In genomic region chr18:23918395-23919032, GRCh38 we compare ENCODE assay signal across 8 cellular contexts.
DNase-seq lines count a peak whose midpoint lies in the region; TF ChIP-seq lines count a peak whose summit lies in the region.

No MANE protein-coding gene starts in this region.

- no peaks in the 10 kb centered on the region for H3K27me3 Mint-ChIP-seq in activated naive CD4-positive, alpha-beta T cell treated with anti-CD3 and anti-CD28 coated beads for 36 hours (ENCODE audit: low read depth)
- peaks cover 18% of the 10 kb centered on the region for H3K27me3 Mint-ChIP-seq in progenitor cell of endocrine pancreas

- no peaks in the 10 kb centered on the region for H3K27me3 ChIP-seq in vagina

- H3K9me3 Mint-ChIP-seq in activated naive CD4-positive, alpha-beta T cell treated with anti-CD3 and anti-CD28 coated beads for 36 hours, result no peaks in the 10 kb centered on the region
- no peaks in the 10 kb centered on the region for H3K9me3 Mint-ChIP-seq in progenitor cell of endocrine pancreas (ENCODE audit: low read depth)

- TF ChIP-seq POLR2A in vagina (IDR thresholded peaks at IDR 0.05), result no peak

- no peak overlapping the region for H3K27ac ChIP-seq in vagina

- no peaks in the 10 kb centered on the region for H3K9me3 ChIP-seq in vagina

- H3K4me3 Mint-ChIP-seq in activated naive CD4-positive, alpha-beta T cell treated with anti-CD3 and anti-CD28 coated beads for 36 hours, result no peak overlapping the region
- H3K4me3 Mint-ChIP-seq in progenitor cell of endocrine pancreas (ENCODE audit: low read depth), result no peak overlapping the region

- H3K4me1 ChIP-seq in vagina, result no peaks in the 10 kb centered on the region

- peak; percentile 60 to 79 for DNase-seq in NCI-H526 (lab: John Stamatoyannopoulos, UW)
- no peak for DNase-seq in NCI-H526 treated with DMSO at 0.1 percent for 48 hours (lab: John Stamatoyannopoulos, UW)
- DNase-seq in LoVo (ENCODE audit: low spot score), result peak; percentile 56
- peak; percentile 86 for DNase-seq in SK-MEL-5 (ENCODE audit: low read depth, low spot score)
- peak; percentile 91 for DNase-seq in activated naive CD4-positive, alpha-beta T cell treated with anti-CD3 and anti-CD28 coated beads for 36 hours
- peak; percentile 24 to 90 (median 74) for DNase-seq in head of caudate nucleus
- peak; percentile 68 for DNase-seq in progenitor cell of endocrine pancreas (ENCODE audit: low spot score, unreplicated experiment)
- no peak for DNase-seq in vagina (ENCODE audit: extremely low spot score in 2 of 2)

- CTCF ChIA-PET in activated naive CD4-positive, alpha-beta T cell treated with anti-CD3 and anti-CD28 coated beads for 36 hours (lab: Charles Lee), result interaction anchor here (0.6 to 3.1 kb wide), 51 partner anchors 9 to 1899 kb away, joined by 3 to 32 read pairs (median 4); no protein-coding TSS in a partner anchor

- intact Hi-C loops in activated naive CD4-positive, alpha-beta T cell treated with anti-CD3 and anti-CD28 coated beads for 36 hours (cut with micrococcal nuclease), result loop anchor here (1.0 to 5.0 kb wide), 8 partner anchors 90 to 420 kb away; no protein-coding TSS in a partner anchor
- intact Hi-C loops in head of caudate nucleus (cut with DNase I), result no loop called here
- intact Hi-C loops in vagina (cut with DNase I), result no loop called here

- TF ChIP-seq CTCF in progenitor cell of endocrine pancreas (IDR thresholded peaks at IDR 0.05; ENCODE audit: unreplicated experiment) (peak; percentile 91), vagina (IDR thresholded peaks at IDR 0.05) (peak; percentile 48 to 72 (median 57))

- H3K4me3 ChIP-seq in vagina, result no peak overlapping the region

- H3K36me3 ChIP-seq in vagina, result peaks cover 0 to 49% of the 10 kb centered on the region in 2 donors

- in situ Hi-C loops in SK-MEL-5 (cut with HindIII; ENCODE audit: low pct_unique_long_range_greater_than_20kb, low sequenced_read_pairs), result no loop called here

- H3K4me1 Mint-ChIP-seq in activated naive CD4-positive, alpha-beta T cell treated with anti-CD3 and anti-CD28 coated beads for 36 hours (ENCODE audit: low read depth), result peaks cover 11% of the 10 kb centered on the region
- H3K4me1 Mint-ChIP-seq in progenitor cell of endocrine pancreas (ENCODE audit: low read depth), result peaks cover 3% of the 10 kb centered on the region

- no peaks in the 10 kb centered on the region for H3K36me3 Mint-ChIP-seq in activated naive CD4-positive, alpha-beta T cell treated with anti-CD3 and anti-CD28 coated beads for 36 hours (ENCODE audit: low read depth)
- no peaks in the 10 kb centered on the region for H3K36me3 Mint-ChIP-seq in progenitor cell of endocrine pancreas (ENCODE audit: insufficient read depth)

- no peak overlapping the region for H3K27ac Mint-ChIP-seq in activated naive CD4-positive, alpha-beta T cell treated with anti-CD3 and anti-CD28 coated beads for 36 hours
- no peak overlapping the region for H3K27ac Mint-ChIP-seq in progenitor cell of endocrine pancreas

Comparison
In these comparisons a context has a peak if more than half of its experiments do, and no peak if none do; other contexts are left out.
1. DNase-seq: peak in NCI-H526 (2 of 2), LoVo (single experiment), SK-MEL-5 (single experiment), activated naive CD4-positive, alpha-beta T cell treated with anti-CD3 and anti-CD28 coated beads for 36 hours (single experiment), head of caudate nucleus (42 of 42) and progenitor cell of endocrine pancreas (single experiment); none in NCI-H526 treated with DMSO at 0.1 percent for 48 hours (single experiment) and vagina (0 of 2).